In genomic region chr1:162151900-162152829, GRCh38 we compare ENCODE assay signal across 9 cellular contexts.
DNase-seq lines count a peak whose midpoint lies in the region; ATAC-seq and TF ChIP-seq lines count a peak whose summit lies in the region.
"Had no signal": no experiment of that assay in that cellular context is flagged by ENCODE, and none has a peak within 500 bp of the region (broad histone marks: within the 10 kb centered on the region; RNA-seq: fewer than 3 reads in every experiment).

No MANE protein-coding gene starts in this region.

- peaks cover 72% of the 10 kb centered on the region for H3K4me1 ChIP-seq in KMS-11 (ENCODE audit: low read depth, poor library complexity, severe bottlenecking)
- peaks cover 0 to 10% (median 1%) of the 10 kb centered on the region in 5 donors for H3K4me1 ChIP-seq in subcutaneous abdominal adipose tissue (ENCODE audit: control insufficient read depth in 5 of 5, insufficient read depth in 5 of 5, low read length in 5 of 5)
- H3K4me1 ChIP-seq in ovary (ENCODE audit: insufficient read depth): no peaks in the 10 kb centered on the region

- peak; percentile 32 for TF ChIP-seq CTCF in KMS-11 (conservative IDR thresholded peaks at IDR 0.05; ENCODE audit: low read depth, low read length)
- no peak for TF ChIP-seq CTCF in ovary (IDR thresholded peaks at IDR 0.05)

- no peak overlapping the region for H3K4me3 Mint-ChIP-seq in activated CD8-positive, alpha-beta memory T cell treated with anti-CD3 and anti-CD28 coated beads, Interleukin-2, amount 10 ng/mL, durations not matched to agents 7 days and 5 days
- no peak overlapping the region for H3K4me3 Mint-ChIP-seq in effector memory CD8-positive, alpha-beta T cell
- H3K4me3 Mint-ChIP-seq in activated T-cell treated with anti-CD3 and anti-CD28 coated beads, Interleukin-2, amount 50 U/mL, for 24 hours: no peak overlapping the region

- H3K79me2 ChIP-seq in KMS-11 (ENCODE audit: insufficient read depth, low read depth): no peaks in the 10 kb centered on the region

- peak; percentile 57 for ATAC-seq in activated CD8-positive, alpha-beta memory T cell treated with anti-CD3 and anti-CD28 coated beads, Interleukin-2, amount 10 ng/mL, durations not matched to agents 7 days and 5 days
- ATAC-seq in effector memory CD8-positive, alpha-beta T cell (replicated peaks): peak; percentile 56

- H3K36me3 ChIP-seq in KMS-11 (ENCODE audit: insufficient read depth) (no peaks in the 10 kb centered on the region), subcutaneous abdominal adipose tissue (ENCODE audit: control insufficient read depth in 5 of 5, insufficient read depth in 5 of 5, low read length in 5 of 5) (no peaks in the 10 kb centered on the region), ovary (no peaks in the 10 kb centered on the region)

- peak overlapping the region; percentile 78 for H3K4me3 ChIP-seq in KMS-11 (IDR thresholded peaks at IDR 0.05; ENCODE audit: insufficient read depth, low read depth, low read length)
- H3K4me3 ChIP-seq in subcutaneous abdominal adipose tissue (ENCODE audit: low read depth in 1 of 5, low read length in 5 of 5): no peak overlapping the region
- H3K4me3 ChIP-seq in ovary: no peak overlapping the region

- H3K9me3 ChIP-seq in subcutaneous abdominal adipose tissue (ENCODE audit: control insufficient read depth in 5 of 5, low read length in 5 of 5): no peaks in the 10 kb centered on the region
- H3K9me3 ChIP-seq in ovary: no peaks in the 10 kb centered on the region

- H3K27ac ChIP-seq in KMS-11 (peak overlapping the region; percentile 58), subcutaneous abdominal adipose tissue (ENCODE audit: low read depth, low read length) (peak overlapping the region; percentile 19), ovary (no peak overlapping the region)
- H3K27ac ChIP-seq: C4-2B had no signal

- no peaks in the 10 kb centered on the region for H3K9me3 Mint-ChIP-seq in activated CD8-positive, alpha-beta memory T cell treated with anti-CD3 and anti-CD28 coated beads, Interleukin-2, amount 10 ng/mL, durations not matched to agents 7 days and 5 days (ENCODE audit: low read depth)
- no peaks in the 10 kb centered on the region for H3K9me3 Mint-ChIP-seq in effector memory CD8-positive, alpha-beta T cell
- no peaks in the 10 kb centered on the region for H3K9me3 Mint-ChIP-seq in activated T-cell treated with anti-CD3 and anti-CD28 coated beads, Interleukin-2, amount 50 U/mL, for 24 hours

- H3K4me2 ChIP-seq in KMS-11: peak overlapping the region; percentile 73

- H3K27me3 Mint-ChIP-seq in activated CD8-positive, alpha-beta memory T cell treated with anti-CD3 and anti-CD28 coated beads, Interleukin-2, amount 10 ng/mL, durations not matched to agents 7 days and 5 days: peaks cover 11% of the 10 kb centered on the region
- peaks cover 24 to 36% of the 10 kb centered on the region in 2 donors for H3K27me3 Mint-ChIP-seq in effector memory CD8-positive, alpha-beta T cell
- peaks cover 15% of the 10 kb centered on the region for H3K27me3 Mint-ChIP-seq in activated T-cell treated with anti-CD3 and anti-CD28 coated beads, Interleukin-2, amount 50 U/mL, for 24 hours

- no peak for TF ChIP-seq POLR2A in ovary (IDR thresholded peaks at IDR 0.05)

- H3K27me3 ChIP-seq in KMS-11 (ENCODE audit: insufficient read depth, low read depth) (no peaks in the 10 kb centered on the region), subcutaneous abdominal adipose tissue (ENCODE audit: control insufficient read depth in 5 of 5, insufficient read depth in 4 of 5, low read length in 5 of 5) (no peaks in the 10 kb centered on the region), ovary (no peaks in the 10 kb centered on the region)

- WGBS in ovary, 3 donors: 76 to 90% (median 84%) methylated on average over 9 of the region's 9 CpGs

- peak overlapping the region; percentile 32; the same call in 1 of the 2 replicates for H2AFZ ChIP-seq in KMS-11 (ENCODE audit: low read depth)

- intact Hi-C loops in ovary (cut with DNase I): no loop called here

- H3K9ac ChIP-seq in KMS-11 (peak overlapping the region; percentile 38; the same call in 1 of the 2 replicates), subcutaneous abdominal adipose tissue (ENCODE audit: low read length in 5 of 5) (no peak overlapping the region)

- no peak for TF ChIP-seq EP300 in ovary (IDR thresholded peaks at IDR 0.05)

- peaks cover 4% of the 10 kb centered on the region for H3K4me1 Mint-ChIP-seq in activated CD8-positive, alpha-beta memory T cell treated with anti-CD3 and anti-CD28 coated beads, Interleukin-2, amount 10 ng/mL, durations not matched to agents 7 days and 5 days
- H3K4me1 Mint-ChIP-seq in effector memory CD8-positive, alpha-beta T cell (ENCODE audit: low read depth in 2 of 2): no peaks in the 10 kb centered on the region
- no peaks in the 10 kb centered on the region for H3K4me1 Mint-ChIP-seq in activated T-cell treated with anti-CD3 and anti-CD28 coated beads, Interleukin-2, amount 50 U/mL, for 24 hours (ENCODE audit: low read depth)

- H3K27ac Mint-ChIP-seq in activated CD8-positive, alpha-beta memory T cell treated with anti-CD3 and anti-CD28 coated beads, Interleukin-2, amount 10 ng/mL, durations not matched to agents 7 days and 5 days: no peak overlapping the region
- no peak overlapping the region for H3K27ac Mint-ChIP-seq in effector memory CD8-positive, alpha-beta T cell
- no peak overlapping the region for H3K27ac Mint-ChIP-seq in activated T-cell treated with anti-CD3 and anti-CD28 coated beads, Interleukin-2, amount 50 U/mL, for 24 hours

- no peaks in the 10 kb centered on the region for H4K20me1 ChIP-seq in KMS-11 (ENCODE audit: insufficient read depth)

- CTCF ChIA-PET in activated CD8-positive, alpha-beta memory T cell treated with anti-CD3 and anti-CD28 coated beads, Interleukin-2, amount 10 ng/mL, durations not matched to agents 7 days and 5 days (lab: Charles Lee): interaction anchor here (0.6 kb wide), 1 partner anchor 670 kb away, joined by 4 read pairs; no protein-coding TSS in a partner anchor

- no peaks in the 10 kb centered on the region for H3K36me3 Mint-ChIP-seq in activated CD8-positive, alpha-beta memory T cell treated with anti-CD3 and anti-CD28 coated beads, Interleukin-2, amount 10 ng/mL, durations not matched to agents 7 days and 5 days
- no peaks in the 10 kb centered on the region for H3K36me3 Mint-ChIP-seq in effector memory CD8-positive, alpha-beta T cell (ENCODE audit: insufficient read depth)
- H3K36me3 Mint-ChIP-seq in activated T-cell treated with anti-CD3 and anti-CD28 coated beads, Interleukin-2, amount 50 U/mL, for 24 hours (ENCODE audit: low read depth): no peaks in the 10 kb centered on the region

- DNase-seq in activated CD8-positive, alpha-beta memory T cell treated with anti-CD3 and anti-CD28 coated beads, Interleukin-2, amount 10 ng/mL, durations not matched to agents 7 days and 5 days: peak; percentile 52
- DNase-seq in activated CD8-positive, alpha-beta memory T cell treated with anti-CD3 and anti-CD28 coated beads, Interleukin-2, amount 50 U/mL, for 48 hours: no peak
- DNase-seq in effector memory CD8-positive, alpha-beta T cell: no peak
- DNase-seq in ovary: no peak
- no peak for DNase-seq in activated T-cell treated with anti-CD3 and anti-CD28 coated beads, Interleukin-2, amount 50 U/mL, for 24 hours
- DNase-seq in inferior parietal cortex (ENCODE audit: extremely low spot score): no peak

Comparison
In these comparisons a context has a peak if more than half of its experiments do, and no peak if none do; other contexts are left out.
1. H3K27ac ChIP-seq: peak in KMS-11 (single experiment) and subcutaneous abdominal adipose tissue (single experiment); none in ovary (0 of 2).